Comparison of ENCODE assay signal across 1 cellular context in genomic region chr6:26064619-26065257, GRCh38.
TF ChIP-seq lines count a peak whose summit lies in the region.

No MANE protein-coding gene starts in this region.

TF ChIP-seq in K562, 482 proteins besides CTCF, POLR2A, EP300 and RAD21 (continued from another document and continues in another):
- TF ChIP-seq DLX4 (CRISPR knock-in tag; IDR thresholded peaks at IDR 0.05) (no peak), PRPF4 (IDR thresholded peaks at IDR 0.05; ENCODE audit: insufficient read depth, low read depth, low read length, poor library complexity, severe bottlenecking) (no peak), ZNF41 (CRISPR knock-in tag; conservative IDR thresholded peaks at IDR 0.05) (no peak), TEAD2 (tag; IDR thresholded peaks at IDR 0.05) (no peak), JUND (IDR thresholded peaks at IDR 0.05; ENCODE audit: borderline replicate concordance, low read depth, low read length) (no peak), JUND (tag; IDR thresholded peaks at IDR 0.05; ENCODE audit: borderline replicate concordance, low read depth, low read length) (no peak), HMG20A (CRISPR knock-in tag; conservative IDR thresholded peaks at IDR 0.05) (no peak), ARID3A (IDR thresholded peaks at IDR 0.05; ENCODE audit: borderline replicate concordance, low read depth, low read length) (0 out of 2 replicates have a peak, but pooled peaks have one; percentile 48), MXD1 (CRISPR knock-in tag; IDR thresholded peaks at IDR 0.05; ENCODE audit: borderline replicate concordance, poor library complexity, severe bottlenecking) (no peak), STAG1 (CRISPR knock-in tag; IDR thresholded peaks at IDR 0.05; ENCODE audit: borderline replicate concordance) (peak; percentile 84; the same call in 1 of the 2 replicates), GMEB1 (CRISPR knock-in tag; IDR thresholded peaks at IDR 0.05) (0 out of 2 replicates have a peak, but pooled peaks have one; percentile 35), NCOR1 (IDR thresholded peaks at IDR 0.05) (no peak), ZNF174 (CRISPR knock-in tag; IDR thresholded peaks at IDR 0.05) (no peak), ZNF518B (CRISPR knock-in tag; IDR thresholded peaks at IDR 0.05) (no peak), GTF2F1 (IDR thresholded peaks at IDR 0.05; ENCODE audit: low read depth, low read length) (no peak), HCFC1 (IDR thresholded peaks at IDR 0.05; ENCODE audit: low read depth, low read length) (0 out of 2 replicates have a peak, but pooled peaks have one; percentile 23), RREB1 (CRISPR knock-in tag; IDR thresholded peaks at IDR 0.05) (no peak), ETS1 (conservative IDR thresholded peaks at IDR 0.05; ENCODE audit: control insufficient read depth, low read depth, low read length) (no peak), TBP (optimal IDR thresholded peaks at IDR 0.05; ENCODE audit: low read depth, low read length) (no peak), RHOXF2B (CRISPR knock-in tag; conservative IDR thresholded peaks at IDR 0.05) (no peak), CEBPZ (IDR thresholded peaks at IDR 0.05; ENCODE audit: borderline replicate concordance, low read depth, low read length) (no peak), ZNF24 (IDR thresholded peaks at IDR 0.05) (peak; percentile 78), ZNF699 (CRISPR knock-in tag; IDR thresholded peaks at IDR 0.05; ENCODE audit: insufficient replicate concordance) (no peak), ZNF384 (IDR thresholded peaks at IDR 0.05; ENCODE audit: low read depth, low read length) (0 out of 2 replicates have a peak, but pooled peaks have one; percentile 17), BRCA1 (IDR thresholded peaks at IDR 0.05) (no peak), BRCA1 (CRISPR knock-in tag; IDR thresholded peaks at IDR 0.05) (no peak), ZNF586 (CRISPR knock-in tag; conservative IDR thresholded peaks at IDR 0.05) (no peak), CAMTA2 (CRISPR knock-in tag; conservative IDR thresholded peaks at IDR 0.05) (no peak), RBM15 (IDR thresholded peaks at IDR 0.05; ENCODE audit: insufficient read depth, low read length) (no peak), ATF6 (CRISPR knock-in tag; IDR thresholded peaks at IDR 0.05) (no peak)
- TF ChIP-seq, protein P1, sequence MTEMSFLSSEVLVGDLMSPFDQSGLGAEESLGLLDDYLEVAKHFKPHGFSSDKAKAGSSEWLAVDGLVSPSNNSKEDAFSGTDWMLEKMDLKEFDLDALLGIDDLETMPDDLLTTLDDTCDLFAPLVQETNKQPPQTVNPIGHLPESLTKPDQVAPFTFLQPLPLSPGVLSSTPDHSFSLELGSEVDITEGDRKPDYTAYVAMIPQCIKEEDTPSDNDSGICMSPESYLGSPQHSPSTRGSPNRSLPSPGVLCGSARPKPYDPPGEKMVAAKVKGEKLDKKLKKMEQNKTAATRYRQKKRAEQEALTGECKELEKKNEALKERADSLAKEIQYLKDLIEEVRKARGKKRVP (CRISPR knock-in tag; IDR thresholded peaks at IDR 0.05) = no peak
